Comparison of ENCODE assay signal across 7 cellular contexts in genomic region chr9:114592356-114592755, GRCh38. TPM values are rescaled to one million over a fixed set of nuclear protein-coding genes. Genes with fewer than 3 reads are reported as not detected.
DNase-seq lines count a peak whose midpoint lies in the region; ATAC-seq, FAIRE-seq and TF ChIP-seq lines count a peak whose summit lies in the region.

No MANE protein-coding gene starts in this region.

- ATAC-seq in effector memory CD8-positive, alpha-beta T cell (replicated peaks) = peak; percentile 54
- no peak for ATAC-seq in aorta (ENCODE audit: low FRiP score)
- ATAC-seq in HG03378 (IDR thresholded peaks at IDR 0.05; ENCODE audit: unreplicated experiment) = no peak

- H3K36me3 Mint-ChIP-seq in activated CD4-positive, alpha-beta T cell treated with anti-CD3 and anti-CD28 coated beads, Interleukin-2, amount 10 ng/mL, durations not matched to agents 24 days and 14 days (ENCODE audit: low read depth) = peaks cover 61% of the 10 kb centered on the region
- peaks cover 76% of the 10 kb centered on the region for H3K36me3 Mint-ChIP-seq in effector memory CD8-positive, alpha-beta T cell (ENCODE audit: insufficient read depth)
- peaks cover 18% of the 10 kb centered on the region for H3K36me3 Mint-ChIP-seq in progenitor cell of endocrine pancreas (ENCODE audit: insufficient read depth)

- TF ChIP-seq CTCF in progenitor cell of endocrine pancreas (IDR thresholded peaks at IDR 0.05; ENCODE audit: unreplicated experiment) = no peak

- H3K27ac ChIP-seq in aorta (ENCODE audit: low read depth in 1 of 2, low read length in 2 of 2) = no peak overlapping the region

- no peak overlapping the region for H3K4me3 ChIP-seq in aorta (ENCODE audit: low read length in 2 of 2)

- H3K36me3 ChIP-seq in aorta (ENCODE audit: control insufficient read depth in 1 of 2, insufficient read depth in 2 of 2, low read length in 1 of 2) = peaks cover 3% of the 10 kb centered on the region in 2 donors

- H3K27me3 Mint-ChIP-seq in activated CD4-positive, alpha-beta T cell treated with anti-CD3 and anti-CD28 coated beads, Interleukin-2, amount 10 ng/mL, durations not matched to agents 24 days and 14 days = no peaks in the 10 kb centered on the region
- no peaks in the 10 kb centered on the region for H3K27me3 Mint-ChIP-seq in effector memory CD8-positive, alpha-beta T cell
- H3K27me3 Mint-ChIP-seq in progenitor cell of endocrine pancreas = no peaks in the 10 kb centered on the region

- peak overlapping the region; percentile 74 for H3K4me3 Mint-ChIP-seq in activated CD4-positive, alpha-beta T cell treated with anti-CD3 and anti-CD28 coated beads, Interleukin-2, amount 10 ng/mL, durations not matched to agents 24 days and 14 days
- H3K4me3 Mint-ChIP-seq in effector memory CD8-positive, alpha-beta T cell = peak overlapping the region; percentile 60 to 96
- no peak overlapping the region for H3K4me3 Mint-ChIP-seq in progenitor cell of endocrine pancreas (ENCODE audit: low read depth)

- no peaks in the 10 kb centered on the region for H3K9me3 Mint-ChIP-seq in activated CD4-positive, alpha-beta T cell treated with anti-CD3 and anti-CD28 coated beads, Interleukin-2, amount 10 ng/mL, durations not matched to agents 24 days and 14 days
- no peaks in the 10 kb centered on the region for H3K9me3 Mint-ChIP-seq in effector memory CD8-positive, alpha-beta T cell
- no peaks in the 10 kb centered on the region for H3K9me3 Mint-ChIP-seq in progenitor cell of endocrine pancreas (ENCODE audit: low read depth)

- intact Hi-C loops in activated CD4-positive, alpha-beta T cell treated with anti-CD3 and anti-CD28 coated beads, Interleukin-2, amount 10 ng/mL, durations not matched to agents 24 days and 14 days (cut with micrococcal nuclease) = loop anchor here (1.0 kb wide), 1 partner anchor 61 kb away; no protein-coding TSS in a partner anchor
- intact Hi-C loops in aorta (cut with DNase I) = no loop called here

- peaks cover 0 to 3% of the 10 kb centered on the region in 2 donors for H3K4me1 ChIP-seq in aorta (ENCODE audit: control insufficient read depth in 1 of 2, insufficient read depth in 2 of 2, low read length in 2 of 2)

- 36% methylated on average over 6 of the region's 6 CpGs for whole genome bisulfite sequencing in aorta, 2 donors

- FAIRE-seq in RCC 7860 (lab: Jason Lieb, UNC) = no peak

- DNase-seq in HT1080 (ENCODE audit: low read depth) (peak; percentile 56), progenitor cell of endocrine pancreas (ENCODE audit: low spot score, unreplicated experiment) (no peak), RCC 7860 (ENCODE audit: low spot score) (no peak), aorta (no peak)
- DNase-seq in activated CD4-positive, alpha-beta T cell treated with anti-CD3 and anti-CD28 coated beads, Interleukin-2, amount 10 ng/mL, durations not matched to agents 24 days and 14 days = peak; percentile 90
- DNase-seq in effector memory CD8-positive, alpha-beta T cell = peak; percentile 47 to 51 (median 49)

- H3K4me1 Mint-ChIP-seq in activated CD4-positive, alpha-beta T cell treated with anti-CD3 and anti-CD28 coated beads, Interleukin-2, amount 10 ng/mL, durations not matched to agents 24 days and 14 days = peaks cover 62% of the 10 kb centered on the region
- H3K4me1 Mint-ChIP-seq in effector memory CD8-positive, alpha-beta T cell (ENCODE audit: low read depth in 2 of 2) = peaks cover 51 to 80% of the 10 kb centered on the region in 2 donors
- H3K4me1 Mint-ChIP-seq in progenitor cell of endocrine pancreas (ENCODE audit: low read depth) = peaks cover 25% of the 10 kb centered on the region

- no peaks in the 10 kb centered on the region for H3K27me3 ChIP-seq in aorta (ENCODE audit: control insufficient read depth in 1 of 2, insufficient read depth in 2 of 2, low read length in 1 of 2)

- H3K9me3 ChIP-seq in aorta (ENCODE audit: control insufficient read depth, low read length) = no peaks in the 10 kb centered on the region

- H3K27ac Mint-ChIP-seq in activated CD4-positive, alpha-beta T cell treated with anti-CD3 and anti-CD28 coated beads, Interleukin-2, amount 10 ng/mL, durations not matched to agents 24 days and 14 days = peak overlapping the region; percentile 87
- peak overlapping the region; percentile 89 to 93 for H3K27ac Mint-ChIP-seq in effector memory CD8-positive, alpha-beta T cell
- peak overlapping the region; percentile 75 for H3K27ac Mint-ChIP-seq in progenitor cell of endocrine pancreas

RNA-seq across cellular contexts. Expression of gene ATP6V1G1, which starts 4.8 kb away (rescaled TPM):
- 96.0 and 97.4 TPM in 2 replicates for total RNA-seq in HT1080 (2014; rRNA removed; shearing (Covaris generic))
- polyA plus RNA-seq in HT1080 (2015; cell fraction: cytosol; rRNA removed) = 93.1 and 105 TPM in 2 replicates
- 28.1 and 30.6 TPM in 2 replicates for polyA plus RNA-seq in HT1080 (2015; cell fraction: nucleus; rRNA removed)
- 46.7 and 47.1 TPM in 2 replicates for total RNA-seq in activated CD4-positive, alpha-beta T cell treated with anti-CD3 and anti-CD28 coated beads, Interleukin-2, amount 10 ng/mL, durations not matched to agents 24 days and 14 days
- total RNA-seq in progenitor cell of endocrine pancreas (121 and 123 TPM in 2 replicates), aorta (10 to 100 TPM; 55.8 to 65.4 TPM)
- 100 to 1,000 TPM; 102 to 166 TPM for polyA plus RNA-seq in aorta

RNA-seq across cellular contexts. Expression of gene TMEM268, which starts 18.7 kb away (rescaled TPM):
- 8.7 and 9.6 TPM in 2 replicates for total RNA-seq in HT1080 (2014; rRNA removed; shearing (Covaris generic))
- polyA plus RNA-seq in HT1080 (2015; cell fraction: cytosol; rRNA removed) = 13.1 and 16.5 TPM in 2 replicates
- 9.4 and 9.9 TPM in 2 replicates for polyA plus RNA-seq in HT1080 (2015; cell fraction: nucleus; rRNA removed)
- 24.6 and 27.2 TPM in 2 replicates for total RNA-seq in activated CD4-positive, alpha-beta T cell treated with anti-CD3 and anti-CD28 coated beads, Interleukin-2, amount 10 ng/mL, durations not matched to agents 24 days and 14 days
- total RNA-seq in progenitor cell of endocrine pancreas (6.5 and 7.1 TPM in 2 replicates), aorta (1 to 10 TPM; 9.1 to 9.8 TPM)
- 1 to 10 TPM; 2.7 to 5.4 TPM for polyA plus RNA-seq in aorta

Comparison
In these comparisons a context has a peak if more than half of its experiments do, and no peak if none do; other contexts are left out.
1. DNase-seq: peak in HT1080 (single experiment), activated CD4-positive, alpha-beta T cell treated with anti-CD3 and anti-CD28 coated beads, Interleukin-2, amount 10 ng/mL, durations not matched to agents 24 days and 14 days (single experiment) and effector memory CD8-positive, alpha-beta T cell (3 of 3); none in progenitor cell of endocrine pancreas (single experiment), RCC 7860 (single experiment) and aorta (0 of 2).
2. Peak in every context shown above with its lines, with median percentiles within 50 percentile points of each other: H3K27ac Mint-ChIP-seq.